In the genomic region with DNA sequence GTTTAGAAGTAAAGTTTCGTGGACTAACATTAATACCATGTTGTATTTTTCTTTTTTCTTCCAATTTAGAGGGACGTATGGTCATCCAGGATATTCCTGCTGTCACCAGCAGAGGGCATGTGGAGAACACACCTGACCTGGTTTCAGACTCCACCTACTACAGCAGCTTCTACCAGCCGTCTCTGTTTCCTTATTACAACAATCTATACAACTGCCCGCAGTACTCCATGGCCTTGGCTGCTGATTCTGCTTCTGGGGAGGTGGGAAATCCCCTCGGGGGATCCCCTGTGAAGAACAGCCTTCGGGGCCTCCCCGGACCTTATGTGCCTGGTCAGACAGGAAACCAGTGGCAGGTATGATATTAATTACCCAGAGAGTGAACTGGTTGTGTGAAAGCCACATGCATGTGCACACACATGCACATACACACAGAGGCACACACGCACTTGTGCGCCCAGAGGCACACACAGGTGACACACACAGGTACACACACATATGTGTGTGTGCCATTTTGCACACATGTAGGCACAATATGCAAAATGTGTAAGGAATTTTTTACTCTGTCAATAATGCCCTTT, we compare ENCODE assay signal across 9 cellular contexts. TPM values are rescaled to one million over a fixed set of nuclear protein-coding genes. Genes with fewer than 3 reads are reported as not detected.
DNase-seq lines count a peak whose midpoint lies in the region; ATAC-seq and TF ChIP-seq lines count a peak whose summit lies in the region.
"Had no signal": no experiment of that assay in that cellular context is flagged by ENCODE, and none has a peak within 500 bp of the region (broad histone marks: within the 10 kb centered on the region; RNA-seq: fewer than 3 reads in every experiment).

No MANE protein-coding gene starts in this region.

- no peaks in the 10 kb centered on the region for H3K9me3 ChIP-seq in breast epithelium

- no peak for TF ChIP-seq POLR2A in breast epithelium (IDR thresholded peaks at IDR 0.05)

- H3K27me3 ChIP-seq in breast epithelium = no peaks in the 10 kb centered on the region

- H3K36me3 ChIP-seq in breast epithelium = no peaks in the 10 kb centered on the region

- intact Hi-C loops in breast epithelium (cut with DNase I; ENCODE audit: low total_unique reads) = loop anchor here (5.0 kb wide), 1 partner anchor 1463 kb away; no protein-coding TSS in a partner anchor
- intact Hi-C loops in left colon (cut with DNase I, micrococcal nuclease) = loop anchor here in 1 of 2 donors (5.0 kb wide), 1 partner anchor 113 kb away; no protein-coding TSS in a partner anchor

- TF ChIP-seq CTCF in breast epithelium (IDR thresholded peaks at IDR 0.05) = peak; percentile 78 to 86 (median 86)

- H3K4me3 ChIP-seq in breast epithelium = peak overlapping the region in 1 of 3 donors; percentile 26

- H3K27ac ChIP-seq in breast epithelium = no peak overlapping the region

- DNase-seq in AG08395 (ENCODE audit: low spot score) (peak; percentile 68), NCI-H2029 (lab: John Stamatoyannopoulos, UW) (peak; percentile 53), UCSD-AML1 (lab: John Stamatoyannopoulos, UW; ENCODE audit: unreplicated experiment) (peak; percentile 35), breast epithelium (ENCODE audit: low spot score in 2 of 2) (peak in 1 of 2 donors; percentile 37), left colon (peak; percentile 63 to 71)
- DNase-seq in stimulated activated CD4-positive, alpha-beta T cell treated with anti-CD3 and anti-CD28 coated beads, TNF-alpha, amount 100 ng/mL, for 24 hours (ENCODE audit: low read depth in 3 of 3) = peak; percentile 7 to 60 (median 34)

- H3K4me1 ChIP-seq in breast epithelium = no peaks in the 10 kb centered on the region

- ATAC-seq in GM18517 (IDR thresholded peaks at IDR 0.05; ENCODE audit: unreplicated experiment) (peak; percentile 99), HG02970 (IDR thresholded peaks at IDR 0.05; ENCODE audit: low FRiP score, unreplicated experiment) (peak; percentile 99), left colon (peak; percentile 100)

RNA-seq across cellular contexts. Expression of a gene that starts 52.4 kb away (rescaled TPM):
- total RNA-seq in breast epithelium (not detected), left colon (not detected)
- total RNA-seq: urinary bladder had no signal
